In the genomic region with DNA sequence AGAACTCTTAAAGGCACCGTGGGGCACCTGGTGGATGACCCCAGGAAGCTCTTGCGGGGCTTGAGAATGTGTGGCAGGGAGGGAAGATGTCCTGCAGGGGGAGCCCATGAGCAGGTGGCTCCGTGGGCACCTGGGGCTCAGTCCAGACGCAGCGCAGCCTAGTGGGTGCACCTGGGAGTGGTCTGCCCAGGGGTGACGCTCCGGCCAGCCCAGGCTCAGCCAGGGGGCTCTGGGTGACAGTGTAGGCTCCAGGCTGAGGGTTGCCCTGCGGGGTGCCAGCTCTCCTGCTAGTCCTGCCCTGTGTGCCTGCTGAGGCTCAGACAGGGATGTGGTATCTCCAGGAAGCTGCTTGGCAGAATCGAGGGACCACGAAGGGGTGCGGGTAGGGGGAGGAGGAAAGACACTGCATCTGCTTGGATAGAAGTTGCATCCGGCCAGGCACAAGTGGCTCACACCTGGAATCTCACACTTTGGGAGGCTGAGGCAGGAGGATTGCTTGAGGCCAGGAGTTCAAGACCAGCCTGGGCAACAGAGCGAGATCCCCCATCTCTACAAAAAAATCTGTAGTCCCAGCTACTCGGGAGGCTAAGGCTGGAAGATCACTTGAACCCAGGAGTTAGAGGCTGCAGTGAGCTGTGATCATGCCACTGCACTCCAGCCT, we compare ENCODE assay signal across 8 cellular contexts. TPM values are rescaled to one million over a fixed set of nuclear protein-coding genes. Genes with fewer than 3 reads are reported as not detected.
DNase-seq lines count a peak whose midpoint lies in the region; ATAC-seq and TF ChIP-seq lines count a peak whose summit lies in the region.

No MANE protein-coding gene starts in this region.

- no peaks in the 10 kb centered on the region for H3K9me3 Mint-ChIP-seq in chondrocyte (ENCODE audit: low read depth)

- H3K27ac ChIP-seq in lower lobe of right lung, result peak overlapping the region; percentile 25

- peaks cover 31% of the 10 kb centered on the region for H3K4me1 ChIP-seq in lower lobe of right lung

- no peaks in the 10 kb centered on the region for H3K9me3 ChIP-seq in lower lobe of right lung

- no peaks in the 10 kb centered on the region for H3K27me3 ChIP-seq in lower lobe of right lung (ENCODE audit: low read depth)

- peaks cover 13% of the 10 kb centered on the region for H3K4me1 Mint-ChIP-seq in chondrocyte (ENCODE audit: low read depth)

- H3K36me3 Mint-ChIP-seq in chondrocyte (ENCODE audit: low read depth), result no peaks in the 10 kb centered on the region

- H3K4me3 ChIP-seq in lower lobe of right lung, result no peak overlapping the region

- ATAC-seq in HG02623 (IDR thresholded peaks at IDR 0.05; ENCODE audit: unreplicated experiment) (peak; percentile 57), lower lobe of right lung (peak; percentile 85 to 92), HG02884 (IDR thresholded peaks at IDR 0.05; ENCODE audit: unreplicated experiment) (no peak)

- H3K36me3 ChIP-seq in lower lobe of right lung, result peaks cover 17% of the 10 kb centered on the region

- intact Hi-C loops in lower lobe of right lung (cut with DNase I), result no loop called here

- H3K27me3 Mint-ChIP-seq in chondrocyte (ENCODE audit: low read depth), result no peaks in the 10 kb centered on the region

- DNase-seq in EH (ENCODE audit: low read depth) (peak; percentile 66), NCI-H524 (lab: John Stamatoyannopoulos, UW) (peak; percentile 79 to 80), chondrocyte (ENCODE audit: low spot score) (no peak), lower lobe of right lung (peak; percentile 88)
- peak; percentile 64 to 81 for DNase-seq in activated CD4-positive, alpha-beta T cell treated with anti-CD3 and anti-CD28 coated beads for 24 hours (ENCODE audit: low read depth in 2 of 2)
- peak; percentile 76 to 82 for DNase-seq in stimulated activated CD8-positive, alpha-beta memory T cell treated with anti-CD3 and anti-CD28 coated beads, Interleukin-2, amount 100 ng/mL, for 48 hours (ENCODE audit: low read depth in 2 of 2)

- H3K4me3 Mint-ChIP-seq in chondrocyte (ENCODE audit: unreplicated experiment), result no peak overlapping the region

- TF ChIP-seq CTCF in chondrocyte (IDR thresholded peaks at IDR 0.05) (peak; percentile 88), lower lobe of right lung (IDR thresholded peaks at IDR 0.05) (peak; percentile 91)

- H3K27ac Mint-ChIP-seq in chondrocyte (ENCODE audit: unreplicated experiment), result no peak overlapping the region

RNA-seq across cellular contexts. Expression of a gene that starts 15.0 kb away (rescaled TPM):
- 73.7 to 112 TPM (median 108 TPM) in 3 replicates for total RNA-seq in chondrocyte
- 89.4 TPM for total RNA-seq in lower lobe of right lung

RNA-seq across cellular contexts. Expression of a gene that starts 26.1 kb away (rescaled TPM):
- total RNA-seq in chondrocyte (6.8 to 7.9 TPM (median 7.7 TPM) in 3 replicates), lower lobe of right lung (27.0 TPM)

RNA-seq across cellular contexts. Expression of a gene that starts 35.7 kb away (rescaled TPM):
- not detected in 3 replicates for total RNA-seq in chondrocyte
- not detected for total RNA-seq in lower lobe of right lung

RNA-seq across cellular contexts. Expression of a gene that starts 48.0 kb away (rescaled TPM):
- total RNA-seq in chondrocyte, result 0.27 to 0.57 TPM (median 0.28 TPM) in 3 replicates
- total RNA-seq in lower lobe of right lung, result not detected

RNA-seq across cellular contexts. Expression of a gene that starts 59.0 kb away (rescaled TPM):
- total RNA-seq in chondrocyte (113 to 146 TPM (median 140 TPM) in 3 replicates), lower lobe of right lung (142 TPM)
